In the genomic region with DNA sequence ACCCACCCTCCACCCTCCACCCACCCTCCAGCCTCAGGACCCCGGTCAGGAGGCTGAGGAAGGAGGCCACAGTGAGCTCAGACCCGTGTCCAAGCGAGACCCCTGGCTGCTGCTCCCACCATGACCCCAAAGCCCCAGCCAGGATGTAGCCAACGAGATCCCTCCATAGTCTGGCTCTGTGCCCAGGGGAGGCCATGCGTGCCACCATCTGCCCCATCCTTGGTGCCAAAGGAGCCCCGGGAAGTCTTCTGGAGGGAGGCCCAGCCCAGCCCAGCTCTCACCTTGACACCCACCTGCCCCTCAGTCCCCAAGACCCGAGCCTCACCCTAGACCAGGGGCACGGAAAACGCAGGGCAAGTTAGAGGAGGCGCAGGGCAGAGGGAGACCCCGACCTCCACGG, we compare ENCODE assay signal across 20 cellular contexts. TPM values are rescaled to one million over a fixed set of nuclear protein-coding genes. Genes with fewer than 3 reads are reported as not detected.
DNase-seq lines count a peak whose midpoint lies in the region; ATAC-seq lines count a peak whose summit lies in the region.
"Had no signal": no experiment of that assay in that cellular context is flagged by ENCODE, and none has a peak within 500 bp of the region (broad histone marks: within the 10 kb centered on the region; RNA-seq: fewer than 3 reads in every experiment).

No MANE protein-coding gene starts in this region.

- H3K9me3 ChIP-seq in mesenchymal stem cell (ENCODE audit: control insufficient read depth, low read length): no peaks in the 10 kb centered on the region

- H3K18ac ChIP-seq in mesenchymal stem cell (ENCODE audit: low read depth in 1 of 2, low read length in 2 of 2): no peak overlapping the region

- H3K27me3 ChIP-seq in mesenchymal stem cell (ENCODE audit: control insufficient read depth in 1 of 2, insufficient read depth in 1 of 2, low read length in 2 of 2): no peaks in the 10 kb centered on the region

- H4K8ac ChIP-seq in mesenchymal stem cell (ENCODE audit: low read length): peak overlapping the region; percentile 77

- H3K9ac ChIP-seq in mesenchymal stem cell (ENCODE audit: low read length): no peak overlapping the region
- H3K9ac ChIP-seq: KMS-11 had no signal

- peaks cover 5 to 58% of the 10 kb centered on the region in 2 experiments for H3K36me3 ChIP-seq in mesenchymal stem cell (ENCODE audit: control insufficient read depth in 1 of 2, insufficient read depth in 2 of 2, low read depth in 1 of 2, low read length in 2 of 2)

- H2BK120ac ChIP-seq in mesenchymal stem cell (ENCODE audit: low read depth, low read length): no peak overlapping the region

- peaks cover 35% of the 10 kb centered on the region for H3K4me1 ChIP-seq in mesenchymal stem cell (ENCODE audit: control insufficient read depth, insufficient read depth, low read depth, low read length)

- no peak overlapping the region for H3K14ac ChIP-seq in mesenchymal stem cell (ENCODE audit: low read length in 2 of 2)

- H3K27ac ChIP-seq in mesenchymal stem cell (ENCODE audit: low read length, poor library complexity, severe bottlenecking): no peak overlapping the region
- H3K27ac ChIP-seq: 22Rv1, KMS-11 had no signal

- no peak overlapping the region for H2BK5ac ChIP-seq in mesenchymal stem cell (ENCODE audit: low read depth, low read length, poor library complexity, severe bottlenecking)

- H3K23ac ChIP-seq in mesenchymal stem cell (ENCODE audit: low read length in 2 of 2): no peak overlapping the region

- 93% methylated on average over 12 of the region's 12 CpGs for WGBS in mesenchymal stem cell

- H2AFZ ChIP-seq in mesenchymal stem cell (ENCODE audit: low read depth, low read length): no peak overlapping the region

- peak overlapping the region; percentile 11 for H4K91ac ChIP-seq in mesenchymal stem cell (ENCODE audit: low read length)

- peak; percentile 6 for DNase-seq in DMS79 treated with DMSO at 0.1 percent for 48 hours (lab: John Stamatoyannopoulos, UW)
- no peak for DNase-seq in DMS79 (lab: John Stamatoyannopoulos, UW)
- DNase-seq in DMS 273 (lab: John Stamatoyannopoulos, UW; ENCODE audit: unreplicated experiment): peak; percentile 90
- DNase-seq in NCI-H2171 treated with DMSO at 0.1 percent for 48 hours (lab: John Stamatoyannopoulos, UW): peak; percentile 70
- no peak for DNase-seq in mesenchymal stem cell
- no peak for DNase-seq in DMS53 treated with DMSO at 0.1 percent for 48 hours (lab: John Stamatoyannopoulos, UW; ENCODE audit: unreplicated experiment)
- DNase-seq in NCI-H146 (lab: John Stamatoyannopoulos, UW): no peak
- DNase-seq: ACHN; C1 segment of cervical spinal cord; Calu3; CD8-positive, alpha-beta T cell; DND-41; H9; NCI-H1930; NCI-H345; NCI-H524 treated with DMSO at 0.1 percent for 48 hours; Right ventricle myocardium superior had no signal

- H2AK5ac ChIP-seq in mesenchymal stem cell (ENCODE audit: low read length, severe bottlenecking): no peak overlapping the region

- no peak overlapping the region for H2BK15ac ChIP-seq in mesenchymal stem cell (ENCODE audit: low read depth, poor library complexity, severe bottlenecking)

- peak overlapping the region in 1 of 2 experiments; percentile 31 for H3K4ac ChIP-seq in mesenchymal stem cell (ENCODE audit: low read depth in 1 of 2, low read length in 2 of 2)

- ATAC-seq in GM18870 (IDR thresholded peaks at IDR 0.05; ENCODE audit: unreplicated experiment): no peak
- ATAC-seq: CD8-positive, alpha-beta T cell had no signal

- H3K4me2 ChIP-seq in mesenchymal stem cell (ENCODE audit: low read length, poor library complexity, severe bottlenecking): no peak overlapping the region
- H3K4me2 ChIP-seq: KMS-11 had no signal

- peaks cover 40% of the 10 kb centered on the region for H3K79me1 ChIP-seq in mesenchymal stem cell (replicated peaks; ENCODE audit: low read length, poor library complexity, severe bottlenecking)

- no peak overlapping the region for H3K4me3 ChIP-seq in mesenchymal stem cell (ENCODE audit: insufficient read depth in 1 of 2, low read depth in 1 of 2, low read length in 2 of 2)

- peak overlapping the region in 1 of 2 experiments; percentile 23 for H2BK12ac ChIP-seq in mesenchymal stem cell (ENCODE audit: low read length in 2 of 2)

RNA-seq across cellular contexts. Expression of a gene that starts 34.2 kb away (rescaled TPM):
- polyA plus RNA-seq in mesenchymal stem cell (2013, experiment 1 of 2): 112 TPM
- 108 TPM for polyA plus RNA-seq in mesenchymal stem cell (2013, experiment 2 of 2)

RNA-seq across cellular contexts. Expression of a gene that starts 44.6 kb away (rescaled TPM):
- 34.1 TPM for polyA plus RNA-seq in mesenchymal stem cell (2013, experiment 1 of 2)
- 31.6 TPM for polyA plus RNA-seq in mesenchymal stem cell (2013, experiment 2 of 2)

RNA-seq across cellular contexts. Expression of a gene that starts 44.6 kb away (rescaled TPM):
- polyA plus RNA-seq in mesenchymal stem cell (2013, experiment 1 of 2): 12.6 TPM
- polyA plus RNA-seq in mesenchymal stem cell (2013, experiment 2 of 2): 10.8 TPM

RNA-seq across cellular contexts. Expression of a gene that starts 52.7 kb away (rescaled TPM):
- 3.1 TPM for polyA plus RNA-seq in mesenchymal stem cell (2013, experiment 1 of 2)
- polyA plus RNA-seq in mesenchymal stem cell (2013, experiment 2 of 2): 3.0 TPM

Comparison
In these comparisons a context has a peak if more than half of its experiments do, and no peak if none do; other contexts are left out.
1. DNase-seq: peak in DMS79 treated with DMSO at 0.1 percent for 48 hours (single experiment), DMS 273 (single experiment) and NCI-H2171 treated with DMSO at 0.1 percent for 48 hours (single experiment); none in DMS79 (single experiment), mesenchymal stem cell (single experiment), DMS53 treated with DMSO at 0.1 percent for 48 hours (single experiment) and NCI-H146 (single experiment).